In genomic region chr7:101562531-101563197, GRCh38 we compare ENCODE assay signal across 13 cellular contexts.
"Had no signal": no experiment of that assay in that cellular context is flagged by ENCODE, and none has a peak within 500 bp of the region (broad histone marks: within the 10 kb centered on the region; RNA-seq: fewer than 3 reads in every experiment).

No MANE protein-coding gene starts in this region.

- H3K4me3 Mint-ChIP-seq: activated CD4-positive, alpha-beta memory T cell treated with anti-CD3 and anti-CD28 coated beads for 36 hours; activated T-cell treated with anti-CD3 and anti-CD28 coated beads, Interleukin-2, amount 50 U/mL, for 72 hours; naive thymus-derived CD8-positive, alpha-beta T cell; stimulated activated naive B cell treated with anti-CD40 and anti-IgM and Interleukin-4, amounts not matched to agents 10 μg/mL and 1 μg/mL and 100 μg/mL, for 72 hours; type B pancreatic cell had no signal

- H3K27ac ChIP-seq: ascending aorta, right atrium auricular region had no signal

- H3K4me1 Mint-ChIP-seq: stimulated activated naive B cell treated with anti-CD40 and anti-IgM and Interleukin-4, amounts not matched to agents 10 μg/mL and 1 μg/mL and 100 μg/mL, for 72 hours had no signal

- H3K9me3 Mint-ChIP-seq: activated T-cell treated with anti-CD3 and anti-CD28 coated beads, Interleukin-2, amount 50 U/mL, for 72 hours; naive thymus-derived CD8-positive, alpha-beta T cell; type B pancreatic cell had no signal

- ATAC-seq: activated T-cell treated with anti-CD3 and anti-CD28 coated beads, Interleukin-2, amount 50 U/mL, for 72 hours; naive thymus-derived CD8-positive, alpha-beta T cell; stimulated activated naive B cell treated with anti-CD40 and anti-IgM and Interleukin-4, amounts not matched to agents 10 μg/mL and 1 μg/mL and 100 μg/mL, for 72 hours had no signal

- H3K4me3 ChIP-seq: ascending aorta, lung, mucosa of descending colon, right atrium auricular region had no signal

- DNase-seq: activated CD4-positive, alpha-beta memory T cell treated with anti-CD3 and anti-CD28 coated beads for 36 hours; activated gamma-delta T cell treated with Interleukin-2 at 50 U/mL for 16 hours; activated T-cell treated with anti-CD3 and anti-CD28 coated beads, Interleukin-2, amount 50 U/mL, for 72 hours; foreskin melanocyte; mucosa of descending colon; naive thymus-derived CD8-positive, alpha-beta T cell; stimulated activated naive B cell treated with anti-CD40 and anti-IgM and Interleukin-4, amounts not matched to agents 10 μg/mL and 1 μg/mL and 100 μg/mL, for 72 hours; substantia nigra; T-helper 9 cell had no signal

- H3K9me3 ChIP-seq: ascending aorta, mucosa of descending colon, right atrium auricular region had no signal

- H3K27ac Mint-ChIP-seq: activated CD4-positive, alpha-beta memory T cell treated with anti-CD3 and anti-CD28 coated beads for 36 hours; activated T-cell treated with anti-CD3 and anti-CD28 coated beads, Interleukin-2, amount 50 U/mL, for 72 hours; naive thymus-derived CD8-positive, alpha-beta T cell; stimulated activated naive B cell treated with anti-CD40 and anti-IgM and Interleukin-4, amounts not matched to agents 10 μg/mL and 1 μg/mL and 100 μg/mL, for 72 hours; type B pancreatic cell had no signal

- H3K27me3 ChIP-seq: ascending aorta, right atrium auricular region had no signal

- H3K36me3 Mint-ChIP-seq: activated CD4-positive, alpha-beta memory T cell treated with anti-CD3 and anti-CD28 coated beads for 36 hours; naive thymus-derived CD8-positive, alpha-beta T cell; type B pancreatic cell had no signal

- H3K4me1 ChIP-seq: ascending aorta, right atrium auricular region had no signal
